ENCODE assay signal across 20 cellular contexts in genomic region chr7:25431956-25432355, GRCh38.
"Had no signal": no experiment of that assay in that cellular context is flagged by ENCODE, and none has a peak within 500 bp of the region (broad histone marks: within the 10 kb centered on the region; RNA-seq: fewer than 3 reads in every experiment).

No MANE protein-coding gene starts in this region.

- ATAC-seq: naive thymus-derived CD8-positive, alpha-beta T cell; natural killer cell treated with Interleukin-12 subunit alpha and Interleukin-12 subunit beta and Interleukin-15 and Interleukin-18, amount 100 ng/mL, for 72 hours; pancreas; right cardiac atrium; right lobe of liver; stimulated activated effector memory CD8-positive, alpha-beta T cell treated with anti-CD3 and anti-CD28 coated beads, Interleukin-12 subunit alpha, Interleukin-12 subunit beta, amount 100 ng/mL, for 72 hours; stimulated activated naive B cell treated with anti-CD40 and anti-IgM and Interleukin-4, amounts not matched to agents 10 μg/mL and 1 μg/mL and 100 μg/mL, for 72 hours; upper lobe of right lung had no signal

- DNase-seq: naive B cell; naive thymus-derived CD8-positive, alpha-beta T cell; nephron progenitor cell; pancreas; right cardiac atrium; right lobe of liver; sigmoid colon; small intestine; stimulated activated CD4-positive, alpha-beta T cell treated with anti-CD3 and anti-CD28 coated beads, Interleukin-15, amount 100 ng/mL, for 24 hours; stimulated activated CD4-positive, alpha-beta T cell treated with anti-CD3 and anti-CD28 coated beads, Interleukin-2, amount 100 ng/mL, for 24 hours; stimulated activated CD4-positive, alpha-beta T cell treated with anti-CD3 and anti-CD28 coated beads, Interleukin-2, amount 100 ng/mL, for 48 hours; stimulated activated CD4-positive, alpha-beta T cell treated with anti-CD3 and anti-CD28 coated beads, Interleukin-4, amount 100 ng/mL, for 24 hours; stimulated activated naive B cell treated with anti-CD40 and anti-IgM and Interleukin-4, amounts not matched to agents 10 μg/mL and 1 μg/mL and 100 μg/mL, for 72 hours; stimulated activated naive CD4-positive, alpha-beta T cell treated with Interleukin-2 at 50 U/mL for 16 hours; stomach; tibial artery; transverse colon; upper lobe of right lung had no signal

- FAIRE-seq: pancreas, small intestine had no signal
